In genomic region chr12:2958432-2959193, GRCh38 we compare ENCODE assay signal across 8 cellular contexts. TPM values are rescaled to one million over a fixed set of nuclear protein-coding genes. Genes with fewer than 3 reads are reported as not detected.
A peak's percentile ranks its signal among the peaks of the same experiment; 100 is the strongest.
DNase-seq lines count a peak whose midpoint lies in the region; ATAC-seq and TF ChIP-seq lines count a peak whose summit lies in the region.

No MANE protein-coding gene starts in this region.

- H3K36me3 Mint-ChIP-seq in HFFc6 (ENCODE audit: low read depth): peaks cover 12% of the 10 kb centered on the region

- peak overlapping the region; percentile 95 for H2BK120ac ChIP-seq in mesendoderm (ENCODE audit: low read depth, low read length)

- WGBS in mesendoderm (ENCODE audit: extremely low coverage, insufficient coverage, low lambda C conversion rate): no CpG with 5 or more reads among the region's 48 CpGs

- H3K79me2 ChIP-seq in mesendoderm (ENCODE audit: control insufficient read depth, insufficient read depth, low read length): peaks cover 34% of the 10 kb centered on the region

- TF ChIP-seq POLR2A in uterus (IDR thresholded peaks at IDR 0.05): no peak

- peak overlapping the region; percentile 55 for H3K27ac ChIP-seq in duodenal mucosa (ENCODE audit: low read depth, low read length)
- peak overlapping the region; percentile 89 for H3K27ac ChIP-seq in mesendoderm (ENCODE audit: low read depth, low read length)
- H3K27ac ChIP-seq in uterus: peak overlapping the region; percentile 82 to 87

- H2AK5ac ChIP-seq in mesendoderm (ENCODE audit: low read length): no peak overlapping the region

- H3K9ac ChIP-seq in duodenal mucosa (ENCODE audit: low read depth in 1 of 2, low read length in 2 of 2) (peak overlapping the region in 1 of 2 donors; percentile 63), mesendoderm (ENCODE audit: low read length) (peak overlapping the region; percentile 63)

- H2BK5ac ChIP-seq in mesendoderm (ENCODE audit: low read length): peak overlapping the region; percentile 0

- H4K5ac ChIP-seq in mesendoderm (ENCODE audit: low read length): no peak overlapping the region

- ATAC-seq in HG02840 (IDR thresholded peaks at IDR 0.05; ENCODE audit: low FRiP score, unreplicated experiment): no peak

- H3K4me1 ChIP-seq in duodenal mucosa (ENCODE audit: control insufficient read depth in 1 of 2, insufficient read depth in 2 of 2, low read length in 2 of 2): peaks cover 17 to 30% of the 10 kb centered on the region in 2 donors
- peaks cover 17% of the 10 kb centered on the region for H3K4me1 ChIP-seq in mesendoderm (ENCODE audit: control insufficient read depth, low read depth, low read length)
- H3K4me1 ChIP-seq in uterus: no peaks in the 10 kb centered on the region

- H3K56ac ChIP-seq in mesendoderm (ENCODE audit: low read length): peak overlapping the region; percentile 80

- H3K23ac ChIP-seq in mesendoderm (ENCODE audit: low read length): no peak overlapping the region

- H3K4me1 Mint-ChIP-seq in HFFc6 (ENCODE audit: low read depth): peaks cover 44% of the 10 kb centered on the region

- peak overlapping the region; percentile 62 for H2BK15ac ChIP-seq in mesendoderm (replicated peaks; ENCODE audit: low read depth)

- H3K27ac Mint-ChIP-seq in HFFc6: peak overlapping the region; percentile 98

- peak overlapping the region; percentile 88 for H3K4ac ChIP-seq in mesendoderm (ENCODE audit: low read depth, low read length)

- peak overlapping the region; percentile 87 for H3K4me2 ChIP-seq in mesendoderm (ENCODE audit: low read length)

- peak overlapping the region; percentile 93 for H3K4me3 Mint-ChIP-seq in HFFc6

- H3K79me1 ChIP-seq in mesendoderm (ENCODE audit: low read length): no peaks in the 10 kb centered on the region

- H3K36me3 ChIP-seq in duodenal mucosa (ENCODE audit: control insufficient read depth in 1 of 2, insufficient read depth in 2 of 2, low read length in 2 of 2) (no peaks in the 10 kb centered on the region), mesendoderm (ENCODE audit: control insufficient read depth, insufficient read depth, low read length) (no peaks in the 10 kb centered on the region), uterus (no peaks in the 10 kb centered on the region)

- H3K27me3 Mint-ChIP-seq in HFFc6 (ENCODE audit: insufficient read depth): peaks cover 2% of the 10 kb centered on the region; the same call in 1 of the 2 replicates

- peaks cover 0 to 6% of the 10 kb centered on the region in 2 donors for H3K27me3 ChIP-seq in duodenal mucosa (ENCODE audit: control insufficient read depth in 1 of 2, insufficient read depth in 2 of 2, low read length in 2 of 2)
- H3K27me3 ChIP-seq in mesendoderm (ENCODE audit: insufficient read depth, low read length, poor library complexity): no peaks in the 10 kb centered on the region
- no peaks in the 10 kb centered on the region for H3K27me3 ChIP-seq in uterus

- H4K8ac ChIP-seq in mesendoderm (ENCODE audit: low read depth, low read length): no peak overlapping the region

- DNase-seq in COLO829 (ENCODE audit: low spot score) (peak; percentile 75), HFFc6 (peak; percentile 81), RKO (ENCODE audit: low spot score) (peak; percentile 88), mesendoderm (peak; percentile 86), uterus (peak; percentile 33 to 48), NOMO-1 treated with dmso at 0.1 percent for 144 hours (lab: John Stamatoyannopoulos, UW; ENCODE audit: unreplicated experiment) (no peak)

- peak overlapping the region; percentile 97 for H3K18ac ChIP-seq in mesendoderm (ENCODE audit: low read length)

- H3K4me3 ChIP-seq in duodenal mucosa (ENCODE audit: low read depth in 1 of 2, low read length in 2 of 2) (peak overlapping the region; percentile 65 to 73), mesendoderm (ENCODE audit: low read length) (peak overlapping the region; percentile 40), uterus (peak overlapping the region; percentile 66 to 75)

- no peaks in the 10 kb centered on the region for H3K9me3 ChIP-seq in duodenal mucosa (ENCODE audit: control insufficient read depth in 1 of 2, low read length in 2 of 2)
- H3K9me3 ChIP-seq in uterus: no peaks in the 10 kb centered on the region

- intact Hi-C loops in uterus (cut with DNase I; ENCODE audit: low total_unique reads): no loop called here

- H3K9me3 Mint-ChIP-seq in HFFc6: no peaks in the 10 kb centered on the region

- no peak for TF ChIP-seq CTCF in HFFc6 (IDR thresholded peaks at IDR 0.05)
- TF ChIP-seq CTCF in uterus (IDR thresholded peaks at IDR 0.05): no peak

RNA-seq across cellular contexts. Expression of gene TEAD4, which starts 0.6 kb away (rescaled TPM):
- 10 to 100 TPM; 22.2 to 26.2 (median 24.7) TPM for total RNA-seq in HFFc6 (2021; fragmentation: NEBNext Ultra II Directional; extraction: Animal tissue kit (Norgen Biotek cat#: 25700))
- polyA plus RNA-seq in mesendoderm (2013, experiment 1 of 2): 110 TPM
- 112 TPM for polyA plus RNA-seq in mesendoderm (2013, experiment 2 of 2)
- total RNA-seq in uterus: 10 to 100 TPM in 2 of 4 donors, 1 to 10 TPM in 2; 1.3 to 33.8 (median 14.9) TPM
